23 cellular contexts compared by ENCODE assay signal in the genomic region with DNA sequence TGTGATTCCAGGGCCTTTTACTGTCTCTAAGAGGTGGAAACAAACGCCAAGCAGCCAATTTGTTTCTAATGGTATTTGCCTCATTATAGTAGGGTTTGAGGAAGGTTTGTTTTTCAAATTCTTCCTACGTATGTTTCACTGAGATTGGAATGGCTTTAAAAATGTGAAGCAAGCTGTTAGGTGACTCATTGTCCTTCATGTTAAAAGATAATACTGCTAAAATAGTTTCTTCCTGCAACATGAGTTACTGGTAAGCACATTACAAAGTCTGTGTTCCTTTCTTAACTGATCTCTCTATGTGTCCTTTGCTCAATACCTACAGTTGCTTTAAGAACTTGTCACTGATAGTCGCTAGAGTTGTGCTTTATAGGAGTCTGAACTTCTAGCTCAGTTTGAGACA.
A peak's percentile ranks its signal among the peaks of the same experiment; 100 is the strongest.
DNase-seq lines count a peak whose midpoint lies in the region; ATAC-seq and TF ChIP-seq lines count a peak whose summit lies in the region.
"Had no signal": no experiment of that assay in that cellular context is flagged by ENCODE, and none has a peak within 500 bp of the region (broad histone marks: within the 10 kb centered on the region; RNA-seq: fewer than 3 reads in every experiment).

No MANE protein-coding gene starts in this region.

- no peak overlapping the region for H2BK15ac ChIP-seq in mesendoderm (replicated peaks; ENCODE audit: low read depth)

- POLR2A ChIA-PET in AG04449 (lab: Yijun Ruan, JAX) = no interaction called here

- no peaks in the 10 kb centered on the region for H3K27me3 ChIP-seq in mesendoderm (ENCODE audit: insufficient read depth, low read length, poor library complexity)
- H3K27me3 ChIP-seq in ascending aorta = no peaks in the 10 kb centered on the region
- H3K27me3 ChIP-seq: colonic mucosa, testis had no signal

- DNase-seq in AG04449 (ENCODE audit: low read depth, low spot score) (peak; percentile 9), HFFc6 (peak; percentile 44), chondrocyte (ENCODE audit: low spot score) (no peak), mesendoderm (peak; percentile 38), left cardiac atrium (no peak), ascending aorta (ENCODE audit: low spot score in 2 of 2) (no peak)
- DNase-seq in activated naive CD4-positive, alpha-beta T cell treated with anti-CD3 and anti-CD28 coated beads, Interleukin-2, amount 10 ng/mL, durations not matched to agents 7 days and 5 days = no peak
- DNase-seq: activated CD4-positive, alpha-beta T cell treated with anti-CD3 and anti-CD28 coated beads, Interleukin-2, amount 50 U/mL, for 48 hours; activated T-cell treated with anti-CD3 and anti-CD28 coated beads for 4 hours; colonic mucosa; DMS79; foreskin melanocyte; GM23248; midbrain; NCI-H1436; NCI-H2171; NCI-H526; retina; SIG-M5; testis had no signal

- no peak overlapping the region for H2BK5ac ChIP-seq in mesendoderm (ENCODE audit: low read length)

- H3K36me3 ChIP-seq in mesendoderm (ENCODE audit: control insufficient read depth, insufficient read depth, low read length) = no peaks in the 10 kb centered on the region
- H3K36me3 ChIP-seq in ascending aorta = no peaks in the 10 kb centered on the region
- H3K36me3 ChIP-seq: colonic mucosa had no signal

- TF ChIP-seq CTCF in AG04449 (IDR thresholded peaks at IDR 0.05; ENCODE audit: insufficient read depth, low read length, missing control alignments) = no peak
- TF ChIP-seq CTCF in HFFc6 (IDR thresholded peaks at IDR 0.05) = no peak
- no peak for TF ChIP-seq CTCF in chondrocyte (IDR thresholded peaks at IDR 0.05)
- no peak for TF ChIP-seq CTCF in ascending aorta (IDR thresholded peaks at IDR 0.05)

- H3K23ac ChIP-seq in mesendoderm (ENCODE audit: low read length) = no peak overlapping the region

- no CpG with 5 or more reads among the region's 3 CpGs for WGBS in mesendoderm (ENCODE audit: extremely low coverage, insufficient coverage, low lambda C conversion rate)

- H4K5ac ChIP-seq in mesendoderm (ENCODE audit: low read length) = no peak overlapping the region

- no peaks in the 10 kb centered on the region for H3K9me3 ChIP-seq in ascending aorta
- H3K9me3 ChIP-seq: colonic mucosa, testis had no signal

- H3K4me3 ChIP-seq in AG04449 (ENCODE audit: low read depth, low read length) = no peak overlapping the region
- H3K4me3 ChIP-seq in mesendoderm (ENCODE audit: low read length) = no peak overlapping the region
- no peak overlapping the region for H3K4me3 ChIP-seq in ascending aorta
- H3K4me3 ChIP-seq: colonic mucosa, GM23248, testis had no signal

- H3K4me3 Mint-ChIP-seq in HFFc6 (peak overlapping the region; percentile 75), chondrocyte (ENCODE audit: unreplicated experiment) (no peak overlapping the region)
- no peak overlapping the region for H3K4me3 Mint-ChIP-seq in activated naive CD4-positive, alpha-beta T cell treated with anti-CD3 and anti-CD28 coated beads, Interleukin-2, amount 10 ng/mL, durations not matched to agents 7 days and 5 days
- H3K4me3 Mint-ChIP-seq: neural crest cell; T-helper 1 cell treated with Interleukin-12 subunit alpha and Interleukin-12 subunit beta and Interleukin-4 antibody, amounts not matched to agents 30 μg/mL and 1 μg/mL, for 36 hours had no signal

- H2BK120ac ChIP-seq in mesendoderm (ENCODE audit: low read depth, low read length) = no peak overlapping the region

- H3K4me1 Mint-ChIP-seq in HFFc6 (ENCODE audit: low read depth) (peaks cover 60% of the 10 kb centered on the region), chondrocyte (ENCODE audit: low read depth) (peaks cover 45% of the 10 kb centered on the region)
- H3K4me1 Mint-ChIP-seq in activated naive CD4-positive, alpha-beta T cell treated with anti-CD3 and anti-CD28 coated beads, Interleukin-2, amount 10 ng/mL, durations not matched to agents 7 days and 5 days = no peaks in the 10 kb centered on the region

- no peak overlapping the region for H3K4ac ChIP-seq in mesendoderm (ENCODE audit: low read depth, low read length)

- H3K27ac Mint-ChIP-seq in HFFc6 = peak overlapping the region; percentile 85
- peak overlapping the region; percentile 86 for H3K27ac Mint-ChIP-seq in chondrocyte (ENCODE audit: unreplicated experiment)
- H3K27ac Mint-ChIP-seq in activated naive CD4-positive, alpha-beta T cell treated with anti-CD3 and anti-CD28 coated beads, Interleukin-2, amount 10 ng/mL, durations not matched to agents 7 days and 5 days = no peak overlapping the region
- H3K27ac Mint-ChIP-seq: T-helper 1 cell treated with Interleukin-12 subunit alpha and Interleukin-12 subunit beta and Interleukin-4 antibody, amounts not matched to agents 30 μg/mL and 1 μg/mL, for 36 hours had no signal

- no peak overlapping the region for H3K56ac ChIP-seq in mesendoderm (ENCODE audit: low read length)

- no peaks in the 10 kb centered on the region for H3K79me2 ChIP-seq in mesendoderm (ENCODE audit: control insufficient read depth, insufficient read depth, low read length)

- no peaks in the 10 kb centered on the region for H3K27me3 Mint-ChIP-seq in HFFc6 (ENCODE audit: insufficient read depth)
- H3K27me3 Mint-ChIP-seq in chondrocyte (ENCODE audit: low read depth) = no peaks in the 10 kb centered on the region
- H3K27me3 Mint-ChIP-seq in activated naive CD4-positive, alpha-beta T cell treated with anti-CD3 and anti-CD28 coated beads, Interleukin-2, amount 10 ng/mL, durations not matched to agents 7 days and 5 days = no peaks in the 10 kb centered on the region

- H3K9me3 Mint-ChIP-seq in HFFc6 (no peaks in the 10 kb centered on the region), chondrocyte (ENCODE audit: low read depth) (no peaks in the 10 kb centered on the region)
- no peaks in the 10 kb centered on the region for H3K9me3 Mint-ChIP-seq in activated naive CD4-positive, alpha-beta T cell treated with anti-CD3 and anti-CD28 coated beads, Interleukin-2, amount 10 ng/mL, durations not matched to agents 7 days and 5 days
- H3K9me3 Mint-ChIP-seq: neural crest cell; T-helper 1 cell treated with Interleukin-12 subunit alpha and Interleukin-12 subunit beta and Interleukin-4 antibody, amounts not matched to agents 30 μg/mL and 1 μg/mL, for 36 hours had no signal

- H3K4me1 ChIP-seq in mesendoderm (ENCODE audit: control insufficient read depth, low read depth, low read length) = no peaks in the 10 kb centered on the region
- H3K4me1 ChIP-seq in ascending aorta = peaks cover 0 to 2% of the 10 kb centered on the region in 2 donors
- H3K4me1 ChIP-seq: colonic mucosa, testis had no signal

- H3K4me2 ChIP-seq in mesendoderm (ENCODE audit: low read length) = no peak overlapping the region

- no peak overlapping the region for H3K18ac ChIP-seq in mesendoderm (ENCODE audit: low read length)

- H3K36me3 Mint-ChIP-seq in HFFc6 (ENCODE audit: low read depth) = no peaks in the 10 kb centered on the region
- no peaks in the 10 kb centered on the region for H3K36me3 Mint-ChIP-seq in chondrocyte (ENCODE audit: low read depth)
- H3K36me3 Mint-ChIP-seq in activated naive CD4-positive, alpha-beta T cell treated with anti-CD3 and anti-CD28 coated beads, Interleukin-2, amount 10 ng/mL, durations not matched to agents 7 days and 5 days = no peaks in the 10 kb centered on the region

- ATAC-seq in HG02610 (IDR thresholded peaks at IDR 0.05; ENCODE audit: unreplicated experiment) = no peak
- ATAC-seq in left cardiac atrium = no peak

- no peak overlapping the region for H2AK5ac ChIP-seq in mesendoderm (ENCODE audit: low read length)

- no peak overlapping the region for H3K9ac ChIP-seq in mesendoderm (ENCODE audit: low read length)
- H3K9ac ChIP-seq: GM23248 had no signal

- CTCF ChIA-PET in AG04449 (lab: Yijun Ruan, JAX) = no interaction called here
- CTCF ChIA-PET in activated naive CD4-positive, alpha-beta T cell treated with anti-CD3 and anti-CD28 coated beads, Interleukin-2, amount 10 ng/mL, durations not matched to agents 7 days and 5 days (lab: Charles Lee) = no interaction called here

- H3K27ac ChIP-seq in mesendoderm (ENCODE audit: low read depth, low read length) = no peak overlapping the region
- no peak overlapping the region for H3K27ac ChIP-seq in ascending aorta
- H3K27ac ChIP-seq: colonic mucosa, GM23248, testis had no signal

- intact Hi-C loops in left cardiac atrium (cut with DNase I) (no loop called here), ascending aorta (cut with DNase I) (no loop called here)

- H3K79me1 ChIP-seq in mesendoderm (ENCODE audit: low read length) = no peaks in the 10 kb centered on the region

- no peak overlapping the region for H4K8ac ChIP-seq in mesendoderm (ENCODE audit: low read depth, low read length)

Comparison
In these comparisons a context has a peak if more than half of its experiments do, and no peak if none do; other contexts are left out.
1. DNase-seq: peak in AG04449 (single experiment), HFFc6 (single experiment) and mesendoderm (single experiment); none in chondrocyte (single experiment), activated naive CD4-positive, alpha-beta T cell treated with anti-CD3 and anti-CD28 coated beads, Interleukin-2, amount 10 ng/mL, durations not matched to agents 7 days and 5 days (single experiment), left cardiac atrium (single experiment) and ascending aorta (0 of 2).